In the genomic region with DNA sequence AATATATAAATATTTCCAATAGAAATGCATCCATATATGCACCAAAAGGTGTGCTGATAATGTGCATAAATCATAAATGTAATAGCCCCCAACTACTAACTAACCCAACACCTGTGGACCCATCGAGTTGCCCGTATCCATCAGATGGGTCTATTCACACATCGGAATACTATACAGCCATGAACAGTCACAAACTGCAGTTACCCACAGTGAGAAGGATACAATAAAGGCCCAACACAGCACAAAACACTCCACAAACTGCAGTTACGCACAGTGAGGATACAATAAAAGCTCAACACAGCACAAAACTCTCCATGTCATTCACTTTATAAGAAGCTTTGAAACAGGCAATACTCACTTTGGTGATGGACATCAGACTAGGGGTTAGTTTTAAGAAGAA, we compare ENCODE assay signal across 35 cellular contexts.
"Had no signal": no experiment of that assay in that cellular context is flagged by ENCODE, and none has a peak within 500 bp of the region (broad histone marks: within the 10 kb centered on the region; RNA-seq: fewer than 3 reads in every experiment).

No MANE protein-coding gene starts in this region.

- DNase-seq: Karpas-422, Kasumi-1, MG63, MM.1S, MV-4-11, NCI-H1048, NCI-H1092, NCI-H1092 treated with DMSO at 0.1 percent for 48 hours, NCI-H1105, NCI-H1105 treated with DMSO at 0.1 percent for 48 hours, NCI-H1417, NCI-H1417 treated with DMSO at 0.1 percent for 48 hours, NCI-H1436, NCI-H1436 treated with DMSO at 0.1 percent for 48 hours, NCI-H146, NCI-H1694, NCI-H1694 treated with DMSO at 0.1 percent for 48 hours, NCI-H187, NCI-H187 treated with DMSO at 0.1 percent for 48 hours, NCI-H1930, NCI-H2029, NCI-H2029 treated with DMSO at 0.1 percent for 48 hours, NCI-H2081, NCI-H2081 treated with DMSO at 0.1 percent for 48 hours, NCI-H2107, NCI-H2171, NCI-H2171 treated with DMSO at 0.1 percent for 48 hours, NCI-H2227 treated with DMSO at 0.1 percent for 48 hours, NCI-H226, NCI-H345, NCI-H446, NCI-H446 treated with DMSO at 0.1 percent for 48 hours, NCI-H510A, NCI-H510A treated with DMSO at 0.1 percent for 48 hours had no signal

- H3K27ac ChIP-seq: KMS-11 had no signal

- H3K9me3 ChIP-seq: MG63 had no signal

- H3K36me3 ChIP-seq: MG63 had no signal

- H3K4me3 ChIP-seq: MG63 had no signal
